9 cellular contexts compared by ENCODE assay signal in the genomic region with DNA sequence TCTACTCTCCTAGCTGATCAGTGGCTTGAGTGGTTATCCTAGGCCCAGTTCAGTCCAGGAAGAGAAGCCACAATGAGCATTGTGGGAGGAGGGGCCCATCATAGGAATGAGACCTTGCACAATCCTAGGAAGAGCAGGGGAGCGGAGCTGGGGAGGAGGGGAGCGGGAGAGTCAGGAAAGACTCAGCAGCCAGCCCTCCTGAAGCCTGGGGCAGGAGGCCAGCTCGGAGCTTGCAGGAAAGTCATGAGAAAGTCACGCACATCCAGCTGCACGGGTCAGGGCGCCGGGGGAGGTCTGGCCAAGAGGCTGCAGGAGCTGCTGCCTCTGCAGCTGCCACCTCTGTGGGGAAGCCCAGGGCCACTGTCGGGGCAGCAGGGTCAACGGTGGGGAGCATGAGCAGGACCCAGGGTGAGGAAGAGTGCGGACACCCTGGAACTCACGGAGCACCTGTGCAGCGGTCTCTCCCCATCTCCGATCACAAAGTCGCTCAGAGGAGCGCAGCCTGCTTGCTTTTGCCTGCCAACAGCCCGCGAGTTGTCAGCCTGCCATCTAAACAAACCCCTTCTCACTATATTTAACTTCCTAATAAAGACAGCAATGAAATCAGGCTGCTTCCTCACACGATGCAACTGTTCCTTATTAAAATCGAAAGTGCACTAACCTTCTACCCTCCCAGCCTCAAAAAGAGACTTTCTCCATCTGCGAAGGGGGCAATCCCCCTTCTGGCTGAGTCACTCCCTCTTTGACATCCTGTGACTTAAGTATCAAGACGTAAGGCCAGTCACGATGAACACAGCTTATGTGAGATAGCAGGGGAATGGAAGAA.
A peak's percentile ranks its signal among the peaks of the same experiment; 100 is the strongest.
DNase-seq lines count a peak whose midpoint lies in the region; ATAC-seq and TF ChIP-seq lines count a peak whose summit lies in the region.
"Had no signal": no experiment of that assay in that cellular context is flagged by ENCODE, and none has a peak within 500 bp of the region (broad histone marks: within the 10 kb centered on the region; RNA-seq: fewer than 3 reads in every experiment).

No MANE protein-coding gene starts in this region.

- peak overlapping the region; percentile 52 for H3K4me3 ChIP-seq in fibroblast of pulmonary artery (replicated peaks; ENCODE audit: low read depth, low read length)
- peak overlapping the region; percentile 38 for H3K4me3 ChIP-seq in skeletal muscle cell (ENCODE audit: low read depth, low read length)
- H3K4me3 ChIP-seq: BLaER1 treated with 17β-estradiol and CSF1 and Interleukin-3, amounts not matched to agents 10 nM and 100 nM had no signal

- DNase-seq in NCI-H1092 treated with DMSO at 0.1 percent for 48 hours (lab: John Stamatoyannopoulos, UW) (peak; percentile 3), NCI-H1092 (lab: John Stamatoyannopoulos, UW) (no peak), SHP77 (lab: John Stamatoyannopoulos, UW) (peak; percentile 53 to 63), fibroblast of pulmonary artery (ENCODE audit: low read depth) (peak; percentile 96), skeletal muscle cell (ENCODE audit: low read depth) (peak; percentile 74), LoVo (ENCODE audit: low spot score) (no peak), NCI-H187 treated with DMSO at 0.1 percent for 48 hours (lab: John Stamatoyannopoulos, UW) (no peak)

- ATAC-seq in GM18502 (IDR thresholded peaks at IDR 0.05; ENCODE audit: poor library complexity, unreplicated experiment): no peak

- TF ChIP-seq CTCF in fibroblast of pulmonary artery (IDR thresholded peaks at IDR 0.05; ENCODE audit: low read length, missing control alignments): no peak

Comparison
In these comparisons a context has a peak if more than half of its experiments do, and no peak if none do; other contexts are left out.
1. DNase-seq: peak in NCI-H1092 treated with DMSO at 0.1 percent for 48 hours (single experiment), SHP77 (2 of 2), fibroblast of pulmonary artery (single experiment) and skeletal muscle cell (single experiment); none in NCI-H1092 (single experiment), LoVo (single experiment) and NCI-H187 treated with DMSO at 0.1 percent for 48 hours (single experiment).